ENCODE assay signal across 7 cellular contexts in the genomic region with DNA sequence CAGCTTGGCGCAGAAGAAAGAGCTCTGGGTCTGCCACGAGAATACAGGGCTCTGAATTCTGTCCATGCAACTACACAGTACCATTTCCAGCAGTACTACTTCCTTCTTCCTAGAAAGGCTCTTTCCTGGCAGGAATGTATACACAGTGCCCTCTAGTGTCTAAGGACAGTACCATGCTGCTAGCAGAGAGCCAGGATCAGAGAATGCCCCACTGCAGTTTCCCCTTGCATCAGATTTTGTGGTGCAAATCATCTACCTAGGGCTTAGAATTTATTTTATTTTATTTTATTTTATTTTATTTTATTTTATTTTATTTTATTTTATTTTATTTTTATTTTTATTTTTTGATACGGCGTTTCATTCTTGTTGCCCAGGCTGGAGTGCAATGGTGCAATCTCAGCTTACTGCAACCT. TPM values are rescaled to one million over a fixed set of nuclear protein-coding genes. Genes with fewer than 3 reads are reported as not detected.
A peak's percentile ranks its signal among the peaks of the same experiment; 100 is the strongest.
DNase-seq lines count a peak whose midpoint lies in the region; ATAC-seq and TF ChIP-seq lines count a peak whose summit lies in the region.

No MANE protein-coding gene starts in this region.

- TF ChIP-seq POLR2A in thyroid gland (IDR thresholded peaks at IDR 0.05), result no peak

- no peaks in the 10 kb centered on the region for H3K27me3 ChIP-seq in thyroid gland

- ATAC-seq in GM18909 (IDR thresholded peaks at IDR 0.05; ENCODE audit: poor library complexity, unreplicated experiment), result no peak

- WGBS in thyroid gland, 2 donors, result 73 to 75% methylated on average over 4 of the region's 4 CpGs

- intact Hi-C loops in thyroid gland (cut with DNase I), result no loop called here

- TF ChIP-seq CTCF in fibroblast of the aortic adventitia (IDR thresholded peaks at IDR 0.05; ENCODE audit: insufficient read depth, low read length), result peak; percentile 44
- TF ChIP-seq CTCF in thyroid gland (IDR thresholded peaks at IDR 0.05), result peak in 4 of 6 experiments; percentile 19 to 52 (median 25)

- no peak overlapping the region for H3K4me3 ChIP-seq in fibroblast of the aortic adventitia (ENCODE audit: low read depth, low read length)
- no peak overlapping the region for H3K4me3 ChIP-seq in thyroid gland (replicated peaks in 1 of 3)

- H3K9me3 ChIP-seq in thyroid gland, result no peaks in the 10 kb centered on the region

- H3K36me3 ChIP-seq in thyroid gland, result no peaks in the 10 kb centered on the region

- peak; percentile 49 for DNase-seq in Daoy (ENCODE audit: low read depth)
- DNase-seq in HuH-7.5 (ENCODE audit: low spot score), result peak; percentile 67
- peak; percentile 31 for DNase-seq in SHP77 treated with DMSO at 0.1 percent for 48 hours (lab: John Stamatoyannopoulos, UW)
- DNase-seq in fibroblast of the aortic adventitia (ENCODE audit: low read depth), result peak; percentile 16
- no peak for DNase-seq in thyroid gland
- DNase-seq in effector CD4-positive, alpha-beta T cell, result no peak

- no peak overlapping the region for H3K27ac ChIP-seq in thyroid gland

- H3K4me1 ChIP-seq in thyroid gland, result no peaks in the 10 kb centered on the region

RNA-seq across cellular contexts. Expression of gene PAX7, which starts 50.8 kb away (rescaled TPM):
- total RNA-seq in Daoy (2014; rRNA removed; shearing (Covaris generic)), result 0.09 and 0.97 TPM in 2 replicates
- not detected in 2 replicates for total RNA-seq in fibroblast of the aortic adventitia (ENCODE audit: low replicate concordance)
- total RNA-seq in thyroid gland, result under 1 TPM in 1 of 4 donors, not detected in 3; 0.78 TPM

Comparison
In these comparisons a context has a peak if more than half of its experiments do, and no peak if none do; other contexts are left out.
1. DNase-seq: peak in Daoy (single experiment), HuH-7.5 (single experiment), SHP77 treated with DMSO at 0.1 percent for 48 hours (single experiment) and fibroblast of the aortic adventitia (single experiment); none in thyroid gland (0 of 2) and effector CD4-positive, alpha-beta T cell (single experiment).